ENCODE assay signal across 8 cellular contexts in genomic region chr2:60551241-60552095, GRCh38. TPM values are rescaled to one million over a fixed set of nuclear protein-coding genes. Genes with fewer than 3 reads are reported as not detected.
A peak's percentile ranks its signal among the peaks of the same experiment; 100 is the strongest.
DNase-seq lines count a peak whose midpoint lies in the region; TF ChIP-seq lines count a peak whose summit lies in the region.

No MANE protein-coding gene starts in this region.

- WGBS in testis, 2 donors: 4 to 14% methylated on average over 28 to 61 of the region's 63 CpGs

- TF ChIP-seq POLR2A in testis (IDR thresholded peaks at IDR 0.05): no peak

- intact Hi-C loops in testis (cut with DNase I; ENCODE audit: low total_unique reads): no loop called here

- DNase-seq in NCI-H345 (lab: John Stamatoyannopoulos, UW) (peak; percentile 54), NCI-H345 treated with DMSO at 0.1 percent for 48 hours (lab: John Stamatoyannopoulos, UW; ENCODE audit: unreplicated experiment) (no peak), NCI-H1694 (lab: John Stamatoyannopoulos, UW) (peak; percentile 35), astrocyte of the cerebellum (ENCODE audit: low read depth) (no peak), kidney epithelial cell (ENCODE audit: low read depth) (no peak), testis (peak; percentile 52), occipital lobe (lab: John Stamatoyannopoulos, UW) (no peak), kidney glomerular epithelial cell (lab: John Stamatoyannopoulos, UW) (no peak)

- no peaks in the 10 kb centered on the region for H3K9me3 ChIP-seq in testis

- TF ChIP-seq CTCF in astrocyte of the cerebellum (IDR thresholded peaks at IDR 0.05; ENCODE audit: low read depth, low read length, missing control alignments): no peak
- TF ChIP-seq CTCF in kidney epithelial cell (IDR thresholded peaks at IDR 0.05; ENCODE audit: insufficient read depth, low read length, poor library complexity, severe bottlenecking): no peak
- no peak for TF ChIP-seq CTCF in testis (IDR thresholded peaks at IDR 0.05)

- peaks cover 25% of the 10 kb centered on the region for H3K4me1 ChIP-seq in testis

- in situ Hi-C loops in astrocyte of the cerebellum (cut with HindIII; ENCODE audit: low sequenced_read_pairs): no loop called here

- peak overlapping the region; percentile 84 for H3K4me3 ChIP-seq in astrocyte of the cerebellum (ENCODE audit: low read depth, low read length)
- H3K4me3 ChIP-seq in kidney epithelial cell (ENCODE audit: low read depth, low read length): peak overlapping the region; percentile 72
- peak overlapping the region; percentile 57 to 71 for H3K4me3 ChIP-seq in testis

- H3K27ac ChIP-seq in testis: no peak overlapping the region

- H3K36me3 ChIP-seq in kidney epithelial cell (ENCODE audit: control insufficient read depth, insufficient read depth, low read length) (no peaks in the 10 kb centered on the region), testis (ENCODE audit: low read depth, missing control alignments) (no peaks in the 10 kb centered on the region)

- H3K27me3 ChIP-seq in kidney epithelial cell (ENCODE audit: control insufficient read depth, insufficient read depth, low read length): peaks cover 15% of the 10 kb centered on the region
- H3K27me3 ChIP-seq in testis: no peaks in the 10 kb centered on the region

RNA-seq across cellular contexts. Expression of gene BCL11A, which starts 2.0 kb away (rescaled TPM):
- total RNA-seq in kidney epithelial cell (6.7 and 9.2 TPM in 2 replicates), testis (10 to 100 TPM in 1 of 2 donors, 1 to 10 TPM in 1; 4.1 to 11.6 TPM), occipital lobe (128 TPM)
- 5.1 TPM for polyA plus RNA-seq in testis (ENCODE audit: insufficient read depth, low read depth, low replicate concordance)

Comparison
In these comparisons a context has a peak if more than half of its experiments do, and no peak if none do; other contexts are left out.
1. DNase-seq: peak in NCI-H345 (single experiment), NCI-H1694 (single experiment) and testis (single experiment); none in NCI-H345 treated with DMSO at 0.1 percent for 48 hours (single experiment), astrocyte of the cerebellum (single experiment), kidney epithelial cell (single experiment), occipital lobe (single experiment) and kidney glomerular epithelial cell (single experiment).
2. RNA of gene BCL11A, which starts 2.0 kb away (total RNA-seq): 128 TPM in occipital lobe (single experiment); 4.1 to 11.6 TPM in testis and 6.7 to 9.2 TPM in kidney epithelial cell; every median in the first group is over 10 times any median in the second.
3. Peak in every context shown above with its lines, with median percentiles within 50 percentile points of each other: H3K4me3 ChIP-seq.